ENCODE assay signal across 8 cellular contexts in genomic region chr11:63212742-63213141, GRCh38. TPM values are rescaled to one million over a fixed set of nuclear protein-coding genes. Genes with fewer than 3 reads are reported as not detected.
DNase-seq lines count a peak whose midpoint lies in the region; ATAC-seq and TF ChIP-seq lines count a peak whose summit lies in the region.

No MANE protein-coding gene starts in this region.

- DNase-seq in left ventricle myocardium inferior (no peak), right atrium auricular region (ENCODE audit: low spot score) (no peak), NCI-H2227 treated with DMSO at 0.1 percent for 48 hours (lab: John Stamatoyannopoulos, UW) (peak; percentile 11), pons (ENCODE audit: low spot score) (peak; percentile 9), GOT3 (lab: John Stamatoyannopoulos, UW) (no peak)
- DNase-seq in effector memory CD8-positive, alpha-beta T cell: peak in 2 of 3 experiments; percentile 5 to 12

- no peak overlapping the region for H3K27ac ChIP-seq in left ventricle myocardium inferior (replicated peaks)
- no peak overlapping the region for H3K27ac ChIP-seq in right atrium auricular region

- H3K4me1 ChIP-seq in left ventricle myocardium inferior (no peaks in the 10 kb centered on the region), right atrium auricular region (no peaks in the 10 kb centered on the region)

- H3K9me3 ChIP-seq in left ventricle myocardium inferior (replicated peaks) (peaks cover 5% of the 10 kb centered on the region), right atrium auricular region (no peaks in the 10 kb centered on the region)

- H3K36me3 ChIP-seq in left ventricle myocardium inferior (no peaks in the 10 kb centered on the region), right atrium auricular region (no peaks in the 10 kb centered on the region)

- no peaks in the 10 kb centered on the region for H3K36me3 Mint-ChIP-seq in effector memory CD8-positive, alpha-beta T cell (ENCODE audit: insufficient read depth)

- H3K4me1 Mint-ChIP-seq in effector memory CD8-positive, alpha-beta T cell (ENCODE audit: low read depth in 2 of 2): no peaks in the 10 kb centered on the region

- ATAC-seq in effector memory CD8-positive, alpha-beta T cell (replicated peaks): no peak
- no peak for ATAC-seq in GM21717 (IDR thresholded peaks at IDR 0.05; ENCODE audit: unreplicated experiment)
- no peak for ATAC-seq in GM19324 (IDR thresholded peaks at IDR 0.05; ENCODE audit: low FRiP score, unreplicated experiment)

- H3K4me3 Mint-ChIP-seq in effector memory CD8-positive, alpha-beta T cell: no peak overlapping the region

- no peak overlapping the region for H3K4me3 ChIP-seq in left ventricle myocardium inferior
- no peak overlapping the region for H3K4me3 ChIP-seq in right atrium auricular region

- peaks cover 5% of the 10 kb centered on the region for H3K27me3 ChIP-seq in left ventricle myocardium inferior (ENCODE audit: low read depth)
- no peaks in the 10 kb centered on the region for H3K27me3 ChIP-seq in right atrium auricular region

- peak; percentile 48 for TF ChIP-seq CTCF in left ventricle myocardium inferior (IDR thresholded peaks at IDR 0.05; ENCODE audit: borderline replicate concordance)
- TF ChIP-seq CTCF in right atrium auricular region (IDR thresholded peaks at IDR 0.05): peak in 1 of 2 donors; percentile 58

- no peaks in the 10 kb centered on the region for H3K9me3 Mint-ChIP-seq in effector memory CD8-positive, alpha-beta T cell

- H3K27me3 Mint-ChIP-seq in effector memory CD8-positive, alpha-beta T cell: peaks cover 59 to 65% of the 10 kb centered on the region in 2 donors

- intact Hi-C loops in left ventricle myocardium inferior (cut with micrococcal nuclease): no loop called here

- H3K27ac Mint-ChIP-seq in effector memory CD8-positive, alpha-beta T cell: no peak overlapping the region

RNA-seq across cellular contexts. Expression of gene SLC22A25, which starts 30.7 kb away (rescaled TPM):
- not detected for total RNA-seq in left ventricle myocardium inferior
- total RNA-seq in right atrium auricular region: not detected

Comparison
In these comparisons a context has a peak if more than half of its experiments do, and no peak if none do; other contexts are left out.
1. DNase-seq: peak in NCI-H2227 treated with DMSO at 0.1 percent for 48 hours (single experiment), effector memory CD8-positive, alpha-beta T cell (2 of 3) and pons (single experiment); none in left ventricle myocardium inferior (single experiment), right atrium auricular region (single experiment) and GOT3 (single experiment).